Comparison of ENCODE assay signal across 1 cellular context in the genomic region with DNA sequence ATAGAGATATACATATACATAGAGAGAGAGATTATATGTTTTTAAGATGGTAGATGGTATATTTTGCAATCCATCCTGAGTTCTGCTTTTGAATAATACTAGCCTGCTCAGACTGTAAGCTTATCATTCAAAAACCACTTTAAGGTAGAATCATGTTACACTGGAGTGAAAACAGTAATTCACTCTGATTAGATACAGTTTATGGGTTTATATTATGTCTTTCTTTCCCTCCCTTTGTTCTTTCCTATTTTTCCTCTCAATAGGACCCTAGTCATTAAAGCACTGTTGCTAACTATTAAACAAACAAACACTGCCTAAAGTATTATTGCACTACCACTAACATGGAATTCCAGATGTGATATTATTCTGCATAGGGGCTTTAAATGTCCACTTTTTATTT.
TF ChIP-seq lines count a peak whose summit lies in the region.

No MANE protein-coding gene starts in this region.

TF ChIP-seq in HEK293, 187 proteins besides CTCF, POLR2A, EP300 and RAD21 (continued from another document and continues in another):
- TF ChIP-seq SETDB1 (IDR thresholded peaks at IDR 0.05; ENCODE audit: insufficient read length, low read length): peak; percentile 18
- TF ChIP-seq ZIC2 (tag by site-specific recombination; IDR thresholded peaks at IDR 0.05): peak; percentile 49
- peak; percentile 88 for TF ChIP-seq OSR2 (tag by site-specific recombination; IDR thresholded peaks at IDR 0.05)
- TF ChIP-seq, protein P1, sequence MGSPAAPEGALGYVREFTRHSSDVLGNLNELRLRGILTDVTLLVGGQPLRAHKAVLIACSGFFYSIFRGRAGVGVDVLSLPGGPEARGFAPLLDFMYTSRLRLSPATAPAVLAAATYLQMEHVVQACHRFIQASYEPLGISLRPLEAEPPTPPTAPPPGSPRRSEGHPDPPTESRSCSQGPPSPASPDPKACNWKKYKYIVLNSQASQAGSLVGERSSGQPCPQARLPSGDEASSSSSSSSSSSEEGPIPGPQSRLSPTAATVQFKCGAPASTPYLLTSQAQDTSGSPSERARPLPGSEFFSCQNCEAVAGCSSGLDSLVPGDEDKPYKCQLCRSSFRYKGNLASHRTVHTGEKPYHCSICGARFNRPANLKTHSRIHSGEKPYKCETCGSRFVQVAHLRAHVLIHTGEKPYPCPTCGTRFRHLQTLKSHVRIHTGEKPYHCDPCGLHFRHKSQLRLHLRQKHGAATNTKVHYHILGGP (tag by site-specific recombination; IDR thresholded peaks at IDR 0.05): peak; percentile 84
- peak; percentile 97 for TF ChIP-seq ZNF843 (tag by site-specific recombination; IDR thresholded peaks at IDR 0.05)
- TF ChIP-seq BCL11B (tag by site-specific recombination; IDR thresholded peaks at IDR 0.05; ENCODE audit: low read depth): peak; percentile 79; the same call in 1 of the 2 replicates
- 0 out of 2 replicates have a peak, but pooled peaks have one; percentile 12 for TF ChIP-seq GLI2 (tag by site-specific recombination; IDR thresholded peaks at IDR 0.05; ENCODE audit: borderline replicate concordance, low read depth)
- TF ChIP-seq TRIM28 (IDR thresholded peaks at IDR 0.05; ENCODE audit: borderline replicate concordance, low read length): peak; percentile 13; the same call in 1 of the 2 replicates
- TF ChIP-seq, protein P2, sequence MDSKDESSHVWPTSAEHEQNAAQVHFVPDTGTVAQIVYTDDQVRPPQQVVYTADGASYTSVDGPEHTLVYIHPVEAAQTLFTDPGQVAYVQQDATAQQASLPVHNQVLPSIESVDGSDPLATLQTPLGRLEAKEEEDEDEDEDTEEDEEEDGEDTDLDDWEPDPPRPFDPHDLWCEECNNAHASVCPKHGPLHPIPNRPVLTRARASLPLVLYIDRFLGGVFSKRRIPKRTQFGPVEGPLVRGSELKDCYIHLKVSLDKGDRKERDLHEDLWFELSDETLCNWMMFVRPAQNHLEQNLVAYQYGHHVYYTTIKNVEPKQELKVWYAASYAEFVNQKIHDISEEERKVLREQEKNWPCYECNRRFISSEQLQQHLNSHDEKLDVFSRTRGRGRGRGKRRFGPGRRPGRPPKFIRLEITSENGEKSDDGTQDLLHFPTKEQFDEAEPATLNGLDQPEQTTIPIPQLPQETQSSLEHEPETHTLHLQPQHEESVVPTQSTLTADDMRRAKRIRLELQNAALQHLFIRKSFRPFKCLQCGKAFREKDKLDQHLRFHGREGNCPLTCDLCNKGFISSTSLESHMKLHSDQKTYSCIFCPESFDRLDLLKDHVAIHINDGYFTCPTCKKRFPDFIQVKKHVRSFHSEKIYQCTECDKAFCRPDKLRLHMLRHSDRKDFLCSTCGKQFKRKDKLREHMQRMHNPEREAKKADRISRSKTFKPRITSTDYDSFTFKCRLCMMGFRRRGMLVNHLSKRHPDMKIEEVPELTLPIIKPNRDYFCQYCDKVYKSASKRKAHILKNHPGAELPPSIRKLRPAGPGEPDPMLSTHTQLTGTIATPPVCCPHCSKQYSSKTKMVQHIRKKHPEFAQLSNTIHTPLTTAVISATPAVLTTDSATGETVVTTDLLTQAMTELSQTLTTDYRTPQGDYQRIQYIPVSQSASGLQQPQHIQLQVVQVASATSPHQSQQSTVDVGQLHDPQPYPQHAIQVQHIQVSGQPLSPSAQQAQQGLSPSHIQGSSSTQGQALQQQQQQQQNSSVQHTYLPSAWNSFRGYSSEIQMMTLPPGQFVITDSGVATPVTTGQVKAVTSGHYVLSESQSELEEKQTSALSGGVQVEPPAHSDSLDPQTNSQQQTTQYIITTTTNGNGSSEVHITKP (tag by site-specific recombination; IDR thresholded peaks at IDR 0.05): no peak
- TF ChIP-seq SCRT2 (tag by site-specific recombination; IDR thresholded peaks at IDR 0.05): peak; percentile 60; the same call in 1 of the 2 replicates
- TF ChIP-seq ZNF514 (tag by site-specific recombination; IDR thresholded peaks at IDR 0.05): no peak
- 0 out of 2 replicates have a peak, but pooled peaks have one; percentile 33 for TF ChIP-seq ZNF24 (tag by site-specific recombination; IDR thresholded peaks at IDR 0.05)
- TF ChIP-seq, protein P3, sequence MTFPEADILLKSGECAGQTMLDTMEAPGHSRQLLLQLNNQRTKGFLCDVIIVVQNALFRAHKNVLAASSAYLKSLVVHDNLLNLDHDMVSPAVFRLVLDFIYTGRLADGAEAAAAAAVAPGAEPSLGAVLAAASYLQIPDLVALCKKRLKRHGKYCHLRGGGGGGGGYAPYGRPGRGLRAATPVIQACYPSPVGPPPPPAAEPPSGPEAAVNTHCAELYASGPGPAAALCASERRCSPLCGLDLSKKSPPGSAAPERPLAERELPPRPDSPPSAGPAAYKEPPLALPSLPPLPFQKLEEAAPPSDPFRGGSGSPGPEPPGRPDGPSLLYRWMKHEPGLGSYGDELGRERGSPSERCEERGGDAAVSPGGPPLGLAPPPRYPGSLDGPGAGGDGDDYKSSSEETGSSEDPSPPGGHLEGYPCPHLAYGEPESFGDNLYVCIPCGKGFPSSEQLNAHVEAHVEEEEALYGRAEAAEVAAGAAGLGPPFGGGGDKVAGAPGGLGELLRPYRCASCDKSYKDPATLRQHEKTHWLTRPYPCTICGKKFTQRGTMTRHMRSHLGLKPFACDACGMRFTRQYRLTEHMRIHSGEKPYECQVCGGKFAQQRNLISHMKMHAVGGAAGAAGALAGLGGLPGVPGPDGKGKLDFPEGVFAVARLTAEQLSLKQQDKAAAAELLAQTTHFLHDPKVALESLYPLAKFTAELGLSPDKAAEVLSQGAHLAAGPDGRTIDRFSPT (tag by site-specific recombination; IDR thresholded peaks at IDR 0.05): peak; percentile 48; the same call in 1 of the 2 replicates
- TF ChIP-seq BCL11A (tag by site-specific recombination; IDR thresholded peaks at IDR 0.05; ENCODE audit: low read depth): 0 out of 2 replicates have a peak, but pooled peaks have one; percentile 54
- TF ChIP-seq SCRT1 (tag by site-specific recombination; IDR thresholded peaks at IDR 0.05; ENCODE audit: borderline replicate concordance): peak; percentile 86
- peak; percentile 86 for TF ChIP-seq WT1 (tag by site-specific recombination; IDR thresholded peaks at IDR 0.05)
- TF ChIP-seq SP2 (tag by site-specific recombination; IDR thresholded peaks at IDR 0.05): peak; percentile 21; the same call in 1 of the 2 replicates
- 0 out of 2 replicates have a peak, but pooled peaks have one; percentile 19 for TF ChIP-seq KLF10 (tag by site-specific recombination; IDR thresholded peaks at IDR 0.05)
- TF ChIP-seq KLF8 (tag by site-specific recombination; IDR thresholded peaks at IDR 0.05): peak; percentile 58
- TF ChIP-seq, protein P4, sequence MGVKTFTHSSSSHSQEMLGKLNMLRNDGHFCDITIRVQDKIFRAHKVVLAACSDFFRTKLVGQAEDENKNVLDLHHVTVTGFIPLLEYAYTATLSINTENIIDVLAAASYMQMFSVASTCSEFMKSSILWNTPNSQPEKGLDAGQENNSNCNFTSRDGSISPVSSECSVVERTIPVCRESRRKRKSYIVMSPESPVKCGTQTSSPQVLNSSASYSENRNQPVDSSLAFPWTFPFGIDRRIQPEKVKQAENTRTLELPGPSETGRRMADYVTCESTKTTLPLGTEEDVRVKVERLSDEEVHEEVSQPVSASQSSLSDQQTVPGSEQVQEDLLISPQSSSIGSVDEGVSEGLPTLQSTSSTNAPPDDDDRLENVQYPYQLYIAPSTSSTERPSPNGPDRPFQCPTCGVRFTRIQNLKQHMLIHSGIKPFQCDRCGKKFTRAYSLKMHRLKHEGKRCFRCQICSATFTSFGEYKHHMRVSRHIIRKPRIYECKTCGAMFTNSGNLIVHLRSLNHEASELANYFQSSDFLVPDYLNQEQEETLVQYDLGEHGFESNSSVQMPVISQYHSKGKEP (tag by site-specific recombination; IDR thresholded peaks at IDR 0.05): peak; percentile 63
- TF ChIP-seq IKZF3 (tag by site-specific recombination; IDR thresholded peaks at IDR 0.05): peak; percentile 62
- TF ChIP-seq, protein P5, sequence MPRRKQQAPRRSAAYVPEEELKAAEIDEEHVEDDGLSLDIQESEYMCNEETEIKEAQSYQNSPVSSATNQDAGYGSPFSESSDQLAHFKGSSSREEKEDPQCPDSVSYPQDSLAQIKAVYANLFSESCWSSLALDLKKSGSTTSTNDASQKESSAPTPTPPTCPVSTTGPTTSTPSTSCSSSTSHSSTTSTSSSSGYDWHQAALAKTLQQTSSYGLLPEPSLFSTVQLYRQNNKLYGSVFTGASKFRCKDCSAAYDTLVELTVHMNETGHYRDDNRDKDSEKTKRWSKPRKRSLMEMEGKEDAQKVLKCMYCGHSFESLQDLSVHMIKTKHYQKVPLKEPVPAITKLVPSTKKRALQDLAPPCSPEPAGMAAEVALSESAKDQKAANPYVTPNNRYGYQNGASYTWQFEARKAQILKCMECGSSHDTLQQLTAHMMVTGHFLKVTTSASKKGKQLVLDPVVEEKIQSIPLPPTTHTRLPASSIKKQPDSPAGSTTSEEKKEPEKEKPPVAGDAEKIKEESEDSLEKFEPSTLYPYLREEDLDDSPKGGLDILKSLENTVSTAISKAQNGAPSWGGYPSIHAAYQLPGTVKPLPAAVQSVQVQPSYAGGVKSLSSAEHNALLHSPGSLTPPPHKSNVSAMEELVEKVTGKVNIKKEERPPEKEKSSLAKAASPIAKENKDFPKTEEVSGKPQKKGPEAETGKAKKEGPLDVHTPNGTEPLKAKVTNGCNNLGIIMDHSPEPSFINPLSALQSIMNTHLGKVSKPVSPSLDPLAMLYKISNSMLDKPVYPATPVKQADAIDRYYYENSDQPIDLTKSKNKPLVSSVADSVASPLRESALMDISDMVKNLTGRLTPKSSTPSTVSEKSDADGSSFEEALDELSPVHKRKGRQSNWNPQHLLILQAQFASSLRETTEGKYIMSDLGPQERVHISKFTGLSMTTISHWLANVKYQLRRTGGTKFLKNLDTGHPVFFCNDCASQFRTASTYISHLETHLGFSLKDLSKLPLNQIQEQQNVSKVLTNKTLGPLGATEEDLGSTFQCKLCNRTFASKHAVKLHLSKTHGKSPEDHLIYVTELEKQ (tag by site-specific recombination; IDR thresholded peaks at IDR 0.05; ENCODE audit: borderline replicate concordance): 0 out of 2 replicates have a peak, but pooled peaks have one; percentile 35
- TF ChIP-seq ZNF624 (tag by site-specific recombination; IDR thresholded peaks at IDR 0.05): no peak
- peak; percentile 91 for TF ChIP-seq SP7 (tag by site-specific recombination; IDR thresholded peaks at IDR 0.05)
- TF ChIP-seq, protein P6, sequence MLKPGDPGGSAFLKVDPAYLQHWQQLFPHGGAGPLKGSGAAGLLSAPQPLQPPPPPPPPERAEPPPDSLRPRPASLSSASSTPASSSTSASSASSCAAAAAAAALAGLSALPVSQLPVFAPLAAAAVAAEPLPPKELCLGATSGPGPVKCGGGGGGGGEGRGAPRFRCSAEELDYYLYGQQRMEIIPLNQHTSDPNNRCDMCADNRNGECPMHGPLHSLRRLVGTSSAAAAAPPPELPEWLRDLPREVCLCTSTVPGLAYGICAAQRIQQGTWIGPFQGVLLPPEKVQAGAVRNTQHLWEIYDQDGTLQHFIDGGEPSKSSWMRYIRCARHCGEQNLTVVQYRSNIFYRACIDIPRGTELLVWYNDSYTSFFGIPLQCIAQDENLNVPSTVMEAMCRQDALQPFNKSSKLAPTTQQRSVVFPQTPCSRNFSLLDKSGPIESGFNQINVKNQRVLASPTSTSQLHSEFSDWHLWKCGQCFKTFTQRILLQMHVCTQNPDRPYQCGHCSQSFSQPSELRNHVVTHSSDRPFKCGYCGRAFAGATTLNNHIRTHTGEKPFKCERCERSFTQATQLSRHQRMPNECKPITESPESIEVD (tag by site-specific recombination; IDR thresholded peaks at IDR 0.05): peak; percentile 90
- TF ChIP-seq, protein P7, sequence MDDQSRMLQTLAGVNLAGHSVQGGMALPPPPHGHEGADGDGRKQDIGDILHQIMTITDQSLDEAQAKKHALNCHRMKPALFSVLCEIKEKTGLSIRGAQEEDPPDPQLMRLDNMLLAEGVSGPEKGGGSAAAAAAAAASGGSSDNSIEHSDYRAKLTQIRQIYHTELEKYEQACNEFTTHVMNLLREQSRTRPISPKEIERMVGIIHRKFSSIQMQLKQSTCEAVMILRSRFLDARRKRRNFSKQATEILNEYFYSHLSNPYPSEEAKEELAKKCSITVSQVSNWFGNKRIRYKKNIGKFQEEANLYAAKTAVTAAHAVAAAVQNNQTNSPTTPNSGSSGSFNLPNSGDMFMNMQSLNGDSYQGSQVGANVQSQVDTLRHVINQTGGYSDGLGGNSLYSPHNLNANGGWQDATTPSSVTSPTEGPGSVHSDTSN (CRISPR knock-in tag; IDR thresholded peaks at IDR 0.05): no peak
- TF ChIP-seq, protein P8, sequence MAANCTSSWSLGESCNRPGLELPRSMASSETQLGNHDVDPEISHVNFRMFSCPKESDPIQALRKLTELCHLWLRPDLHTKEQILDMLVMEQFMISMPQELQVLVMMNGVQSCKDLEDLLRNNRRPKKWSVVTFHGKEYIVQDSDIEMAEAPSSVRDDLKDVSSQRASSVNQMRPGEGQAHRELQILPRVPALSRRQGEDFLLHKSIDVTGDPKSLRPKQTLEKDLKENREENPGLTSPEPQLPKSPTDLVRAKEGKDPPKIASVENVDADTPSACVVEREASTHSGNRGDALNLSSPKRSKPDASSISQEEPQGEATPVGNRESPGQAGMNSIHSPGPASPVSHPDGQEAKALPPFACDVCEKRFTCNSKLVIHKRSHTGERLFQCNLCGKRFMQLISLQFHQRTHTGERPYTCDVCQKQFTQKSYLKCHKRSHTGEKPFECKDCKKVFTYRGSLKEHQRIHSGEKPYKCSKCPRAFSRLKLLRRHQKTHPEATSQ (tag by site-specific recombination; IDR thresholded peaks at IDR 0.05): no peak
- TF ChIP-seq, protein P9, sequence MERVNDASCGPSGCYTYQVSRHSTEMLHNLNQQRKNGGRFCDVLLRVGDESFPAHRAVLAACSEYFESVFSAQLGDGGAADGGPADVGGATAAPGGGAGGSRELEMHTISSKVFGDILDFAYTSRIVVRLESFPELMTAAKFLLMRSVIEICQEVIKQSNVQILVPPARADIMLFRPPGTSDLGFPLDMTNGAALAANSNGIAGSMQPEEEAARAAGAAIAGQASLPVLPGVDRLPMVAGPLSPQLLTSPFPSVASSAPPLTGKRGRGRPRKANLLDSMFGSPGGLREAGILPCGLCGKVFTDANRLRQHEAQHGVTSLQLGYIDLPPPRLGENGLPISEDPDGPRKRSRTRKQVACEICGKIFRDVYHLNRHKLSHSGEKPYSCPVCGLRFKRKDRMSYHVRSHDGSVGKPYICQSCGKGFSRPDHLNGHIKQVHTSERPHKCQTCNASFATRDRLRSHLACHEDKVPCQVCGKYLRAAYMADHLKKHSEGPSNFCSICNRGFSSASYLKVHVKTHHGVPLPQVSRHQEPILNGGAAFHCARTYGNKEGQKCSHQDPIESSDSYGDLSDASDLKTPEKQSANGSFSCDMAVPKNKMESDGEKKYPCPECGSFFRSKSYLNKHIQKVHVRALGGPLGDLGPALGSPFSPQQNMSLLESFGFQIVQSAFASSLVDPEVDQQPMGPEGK (tag by site-specific recombination; IDR thresholded peaks at IDR 0.05): 0 out of 2 replicates have a peak, but pooled peaks have one; percentile 20
- TF ChIP-seq ZNF416 (tag by site-specific recombination; IDR thresholded peaks at IDR 0.05): no peak
- TF ChIP-seq, protein P10, sequence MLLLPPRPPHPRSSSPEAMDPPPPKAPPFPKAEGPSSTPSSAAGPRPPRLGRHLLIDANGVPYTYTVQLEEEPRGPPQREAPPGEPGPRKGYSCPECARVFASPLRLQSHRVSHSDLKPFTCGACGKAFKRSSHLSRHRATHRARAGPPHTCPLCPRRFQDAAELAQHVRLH (tag by site-specific recombination; IDR thresholded peaks at IDR 0.05): peak; percentile 88; the same call in 1 of the 2 replicates
- TF ChIP-seq, protein P11, sequence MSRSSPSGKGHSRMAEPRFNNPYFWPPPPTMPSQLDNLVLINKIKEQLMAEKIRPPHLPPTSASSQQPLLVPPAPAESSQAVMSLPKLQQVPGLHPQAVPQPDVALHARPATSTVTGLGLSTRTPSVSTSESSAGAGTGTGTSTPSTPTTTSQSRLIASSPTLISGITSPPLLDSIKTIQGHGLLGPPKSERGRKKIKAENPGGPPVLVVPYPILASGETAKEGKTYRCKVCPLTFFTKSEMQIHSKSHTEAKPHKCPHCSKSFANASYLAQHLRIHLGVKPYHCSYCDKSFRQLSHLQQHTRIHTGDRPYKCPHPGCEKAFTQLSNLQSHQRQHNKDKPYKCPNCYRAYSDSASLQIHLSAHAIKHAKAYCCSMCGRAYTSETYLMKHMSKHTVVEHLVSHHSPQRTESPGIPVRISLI (tag by site-specific recombination; IDR thresholded peaks at IDR 0.05): no peak
